ENCODE assay signal across 8 cellular contexts in the genomic region with DNA sequence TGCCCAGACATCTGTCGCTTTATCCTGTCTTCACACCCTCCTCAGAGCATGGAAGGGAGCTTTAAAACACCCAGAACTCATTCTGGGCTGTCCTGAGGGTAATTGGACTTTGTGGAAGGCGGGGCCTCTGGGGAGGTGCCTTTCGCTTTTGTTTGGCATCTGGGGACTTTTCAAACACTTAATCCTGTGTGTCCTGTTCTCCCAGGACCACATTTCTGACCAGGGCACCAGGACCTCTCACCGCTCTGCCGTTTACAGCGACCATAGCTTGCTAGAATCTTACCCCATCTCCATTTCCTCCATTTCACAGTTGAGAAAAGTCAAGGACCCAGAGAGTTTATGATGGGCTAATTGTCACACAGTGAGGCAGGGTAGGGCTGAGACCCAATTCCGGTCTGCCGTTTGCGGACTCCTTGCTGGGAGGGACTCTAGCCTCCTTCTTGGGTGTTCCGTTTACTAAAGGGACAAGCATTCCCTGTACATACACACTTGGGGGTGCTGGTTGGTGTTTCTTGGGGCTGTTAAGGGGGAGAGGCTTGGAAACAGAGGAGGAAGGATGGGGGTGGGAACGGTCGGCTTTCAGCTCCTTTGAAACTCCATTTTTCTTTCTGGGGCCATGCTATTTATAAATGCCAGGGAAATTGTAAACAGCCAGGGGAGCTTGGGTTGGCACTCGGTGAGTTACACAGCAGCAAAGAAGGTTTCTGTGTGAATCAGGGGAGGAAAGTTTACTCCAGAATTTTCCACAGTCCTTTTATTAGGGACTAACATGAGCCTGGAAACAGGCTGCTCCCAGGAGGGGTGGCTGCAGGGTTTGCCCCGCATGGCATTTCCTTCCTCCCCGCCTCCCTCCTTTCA. TPM values are rescaled to one million over a fixed set of nuclear protein-coding genes. Genes with fewer than 3 reads are reported as not detected.
DNase-seq lines count a peak whose midpoint lies in the region; ATAC-seq and TF ChIP-seq lines count a peak whose summit lies in the region.

No MANE protein-coding gene starts in this region.

- ATAC-seq in HG03432 (IDR thresholded peaks at IDR 0.05; ENCODE audit: unreplicated experiment) = peak; percentile 17
- peak; percentile 57 for ATAC-seq in left lung

- H3K27me3 ChIP-seq in BLaER1 = no peaks in the 10 kb centered on the region
- H3K27me3 ChIP-seq in breast epithelium = no peaks in the 10 kb centered on the region
- H3K27me3 ChIP-seq in left lung = no peaks in the 10 kb centered on the region
- no peaks in the 10 kb centered on the region for H3K27me3 ChIP-seq in testis

- TF ChIP-seq CTCF in breast epithelium (IDR thresholded peaks at IDR 0.05) = no peak
- no peak for TF ChIP-seq CTCF in left lung (IDR thresholded peaks at IDR 0.05)
- no peak for TF ChIP-seq CTCF in testis (IDR thresholded peaks at IDR 0.05)

- TF ChIP-seq POLR2A in breast epithelium (IDR thresholded peaks at IDR 0.05) (no peak), testis (IDR thresholded peaks at IDR 0.05) (no peak)

- peak overlapping the region; percentile 90 for H3K4me2 ChIP-seq in BLaER1

- H3K36me3 ChIP-seq in BLaER1 = no peaks in the 10 kb centered on the region
- no peaks in the 10 kb centered on the region for H3K36me3 ChIP-seq in breast epithelium
- no peaks in the 10 kb centered on the region for H3K36me3 ChIP-seq in left lung
- no peaks in the 10 kb centered on the region for H3K36me3 ChIP-seq in testis (ENCODE audit: low read depth, missing control alignments)

- 20 to 26% methylated on average over 15 of the region's 15 CpGs for WGBS in testis, 2 donors

- H3K9me3 ChIP-seq in BLaER1 (no peaks in the 10 kb centered on the region), breast epithelium (no peaks in the 10 kb centered on the region), left lung (no peaks in the 10 kb centered on the region), testis (no peaks in the 10 kb centered on the region)

- no peaks in the 10 kb centered on the region for H4K20me1 ChIP-seq in BLaER1

- H3K27ac ChIP-seq in BLaER1 (peak overlapping the region; percentile 88), breast epithelium (peak overlapping the region; percentile 93), left lung (peak overlapping the region; percentile 85 to 86), testis (peak overlapping the region; percentile 71 to 86)

- intact Hi-C loops in breast epithelium (cut with DNase I; ENCODE audit: low total_unique reads) = no loop called here
- intact Hi-C loops in left lung (cut with DNase I) = no loop called here
- intact Hi-C loops in testis (cut with DNase I; ENCODE audit: low total_unique reads) = loop anchor here (10.0 kb wide), 1 partner anchor 54 kb away; no protein-coding TSS in a partner anchor

- H3K9ac ChIP-seq in BLaER1 = peak overlapping the region; percentile 75

- H3K4me1 ChIP-seq in BLaER1 (peaks cover 70% of the 10 kb centered on the region), breast epithelium (peaks cover 15 to 30% of the 10 kb centered on the region in 2 donors), left lung (peaks cover 27 to 64% of the 10 kb centered on the region in 2 donors), testis (peaks cover 40% of the 10 kb centered on the region)

- H3K4me3 ChIP-seq in BLaER1 = peak overlapping the region; percentile 74
- peak overlapping the region; percentile 70 to 94 (median 86) for H3K4me3 ChIP-seq in breast epithelium
- peak overlapping the region; percentile 79 to 87 for H3K4me3 ChIP-seq in left lung
- peak overlapping the region; percentile 81 to 93 for H3K4me3 ChIP-seq in testis

- DNase-seq in breast epithelium (ENCODE audit: low spot score in 2 of 2) = peak in 1 of 2 donors; percentile 63
- DNase-seq in left lung = no peak
- no peak for DNase-seq in testis
- DNase-seq in 8988T = no peak
- no peak for DNase-seq in COR-L47 (lab: John Stamatoyannopoulos, UW)
- DNase-seq in NCI-H1105 (lab: John Stamatoyannopoulos, UW) = no peak

RNA-seq across cellular contexts. Expression of a gene that starts 1.3 kb away (rescaled TPM):
- total RNA-seq in breast epithelium (over 10,000 TPM in 1 of 3 donors, 1,000 to 10,000 TPM in 2; 1,290 to 13,922 (median 1,437) TPM), left lung (100 to 1,000 TPM; 395 to 485 TPM), testis (100 to 1,000 TPM; 206 to 356 TPM)
- polyA plus RNA-seq in testis (ENCODE audit: insufficient read depth, low read depth, low replicate concordance) = 392 TPM
